In genomic region chr17:21044971-21045370, GRCh38 we compare ENCODE assay signal across 23 cellular contexts. TPM values are rescaled to one million over a fixed set of nuclear protein-coding genes. Genes with fewer than 3 reads are reported as not detected.
DNase-seq lines count a peak whose midpoint lies in the region; ATAC-seq and TF ChIP-seq lines count a peak whose summit lies in the region.
"Had no signal": no experiment of that assay in that cellular context is flagged by ENCODE, and none has a peak within 500 bp of the region (broad histone marks: within the 10 kb centered on the region; RNA-seq: fewer than 3 reads in every experiment).

No MANE protein-coding gene starts in this region.

- H3K36me3 ChIP-seq in SK-N-MC (ENCODE audit: insufficient read depth, low read length): no peaks in the 10 kb centered on the region
- H3K36me3 ChIP-seq: prostate gland had no signal

- H3K27me3 Mint-ChIP-seq in activated naive CD8-positive, alpha-beta T cell: peaks cover 7% of the 10 kb centered on the region
- H3K27me3 Mint-ChIP-seq in activated naive CD8-positive, alpha-beta T cell treated with anti-CD3 and anti-CD28 coated beads, Interleukin-2, amount 50 U/mL, for 24 hours: peaks cover 3% of the 10 kb centered on the region
- H3K27me3 Mint-ChIP-seq in central memory CD8-positive, alpha-beta T cell: peaks cover 11% of the 10 kb centered on the region
- H3K27me3 Mint-ChIP-seq in progenitor cell of endocrine pancreas: no peaks in the 10 kb centered on the region

- H3K27ac Mint-ChIP-seq in activated naive CD8-positive, alpha-beta T cell: peak overlapping the region; percentile 92
- no peak overlapping the region for H3K27ac Mint-ChIP-seq in activated naive CD8-positive, alpha-beta T cell treated with anti-CD3 and anti-CD28 coated beads, Interleukin-2, amount 50 U/mL, for 24 hours
- peak overlapping the region; percentile 90 for H3K27ac Mint-ChIP-seq in central memory CD8-positive, alpha-beta T cell (ENCODE audit: low read depth)
- H3K27ac Mint-ChIP-seq in progenitor cell of endocrine pancreas: no peak overlapping the region

- H3K4me1 Mint-ChIP-seq in activated naive CD8-positive, alpha-beta T cell (ENCODE audit: low read depth): peaks cover 20% of the 10 kb centered on the region
- peaks cover 22% of the 10 kb centered on the region for H3K4me1 Mint-ChIP-seq in activated naive CD8-positive, alpha-beta T cell treated with anti-CD3 and anti-CD28 coated beads, Interleukin-2, amount 50 U/mL, for 24 hours
- H3K4me1 Mint-ChIP-seq in central memory CD8-positive, alpha-beta T cell: peaks cover 31% of the 10 kb centered on the region
- peaks cover 17% of the 10 kb centered on the region for H3K4me1 Mint-ChIP-seq in progenitor cell of endocrine pancreas (ENCODE audit: low read depth)

- no peak for ATAC-seq in activated naive CD8-positive, alpha-beta T cell treated with anti-CD3 and anti-CD28 coated beads, Interleukin-2, amount 50 U/mL, for 24 hours
- no peak for ATAC-seq in central memory CD8-positive, alpha-beta T cell (replicated peaks; ENCODE audit: extremely low read depth, poor library complexity, severe bottlenecking)
- ATAC-seq: activated T-cell treated with anti-CD3 and anti-CD28 coated beads, Interleukin-2, amount 50 U/mL, for 4 hours had no signal

- H3K36me3 Mint-ChIP-seq in activated naive CD8-positive, alpha-beta T cell: peaks cover 2% of the 10 kb centered on the region
- H3K36me3 Mint-ChIP-seq in activated naive CD8-positive, alpha-beta T cell treated with anti-CD3 and anti-CD28 coated beads, Interleukin-2, amount 50 U/mL, for 24 hours (ENCODE audit: low read depth): peaks cover 12% of the 10 kb centered on the region
- H3K36me3 Mint-ChIP-seq in central memory CD8-positive, alpha-beta T cell (ENCODE audit: insufficient read depth): peaks cover 19% of the 10 kb centered on the region
- no peaks in the 10 kb centered on the region for H3K36me3 Mint-ChIP-seq in progenitor cell of endocrine pancreas (ENCODE audit: insufficient read depth)

- no peaks in the 10 kb centered on the region for H3K9me3 Mint-ChIP-seq in activated naive CD8-positive, alpha-beta T cell (ENCODE audit: low read depth)
- no peaks in the 10 kb centered on the region for H3K9me3 Mint-ChIP-seq in activated naive CD8-positive, alpha-beta T cell treated with anti-CD3 and anti-CD28 coated beads, Interleukin-2, amount 50 U/mL, for 24 hours
- H3K9me3 Mint-ChIP-seq in central memory CD8-positive, alpha-beta T cell: no peaks in the 10 kb centered on the region
- no peaks in the 10 kb centered on the region for H3K9me3 Mint-ChIP-seq in progenitor cell of endocrine pancreas (ENCODE audit: low read depth)
- H3K9me3 Mint-ChIP-seq: activated naive CD8-positive, alpha-beta T cell treated with anti-CD3 and anti-CD28 coated beads, Interleukin-2, amount 10 ng/mL, durations not matched to agents 7 days and 5 days; activated T-cell treated with anti-CD3 and anti-CD28 coated beads, Interleukin-2, amount 50 U/mL, for 4 hours; dendritic cell treated with granulocyte-macrophage colony-stimulating factor and Interleukin-4, amounts not matched to agents 40 ng/mL and 50 ng/mL, for 4 days had no signal

- H3K9ac ChIP-seq in SK-N-MC (ENCODE audit: insufficient read length): no peak overlapping the region

- H3K9me3 ChIP-seq in SK-N-MC (ENCODE audit: low read depth, low read length): no peaks in the 10 kb centered on the region
- H3K9me3 ChIP-seq: prostate gland, SJSA1, testis had no signal

- H3K27ac ChIP-seq in SK-N-MC: peak overlapping the region; percentile 98
- H3K27ac ChIP-seq: SJSA1 had no signal

- no peak for TF ChIP-seq CTCF in progenitor cell of endocrine pancreas (IDR thresholded peaks at IDR 0.05; ENCODE audit: unreplicated experiment)

- no peak overlapping the region for H3K4me3 Mint-ChIP-seq in activated naive CD8-positive, alpha-beta T cell
- H3K4me3 Mint-ChIP-seq in activated naive CD8-positive, alpha-beta T cell treated with anti-CD3 and anti-CD28 coated beads, Interleukin-2, amount 50 U/mL, for 24 hours: no peak overlapping the region
- no peak overlapping the region for H3K4me3 Mint-ChIP-seq in central memory CD8-positive, alpha-beta T cell
- peak overlapping the region; percentile 21 for H3K4me3 Mint-ChIP-seq in progenitor cell of endocrine pancreas (ENCODE audit: low read depth)

- no peak overlapping the region for H3K4me3 ChIP-seq in SK-N-MC
- H3K4me3 ChIP-seq: lung, prostate gland, SJSA1, testis had no signal

- DNase-seq in activated naive CD8-positive, alpha-beta T cell treated with anti-CD3 and anti-CD28 coated beads, Interleukin-2, amount 50 U/mL, for 24 hours: no peak
- no peak for DNase-seq in SK-N-MC (ENCODE audit: low read depth, low spot score)
- no peak for DNase-seq in central memory CD8-positive, alpha-beta T cell (ENCODE audit: low spot score in 2 of 2)
- no peak for DNase-seq in progenitor cell of endocrine pancreas (ENCODE audit: low spot score, unreplicated experiment)
- no peak for DNase-seq in SHP77 (lab: John Stamatoyannopoulos, UW)
- no peak for DNase-seq in NCI-H2227 (lab: John Stamatoyannopoulos, UW; ENCODE audit: unreplicated experiment)
- no peak for DNase-seq in DMS 273 (lab: John Stamatoyannopoulos, UW; ENCODE audit: unreplicated experiment)
- DNase-seq: activated CD4-positive, alpha-beta T cell treated with anti-CD3 and anti-CD28 coated beads, Interleukin-2, amount 50 U/mL, for 48 hours; activated naive CD8-positive, alpha-beta T cell treated with anti-CD3 and anti-CD28 coated beads, Interleukin-2, amount 10 ng/mL, durations not matched to agents 7 days and 5 days; activated T-cell treated with anti-CD3 and anti-CD28 coated beads, Interleukin-2, amount 50 U/mL, for 4 hours; foreskin fibroblast; hypothalamus; islet precursor cell; NCI-H2227 treated with DMSO at 0.1 percent for 48 hours; NCI-H82; small intestine; stimulated activated CD8-positive, alpha-beta memory T cell treated with anti-CD3 and anti-CD28 coated beads, Interleukin-4, amount 100 ng/mL, for 48 hours; testis had no signal

RNA-seq across cellular contexts. Expression of gene USP22, which starts 2.2 kb away (rescaled TPM):
- 368 and 373 TPM in 2 replicates for total RNA-seq in progenitor cell of endocrine pancreas

Comparison
In these comparisons a context has a peak if more than half of its experiments do, and no peak if none do; other contexts are left out.
1. H3K27ac Mint-ChIP-seq: peak in activated naive CD8-positive, alpha-beta T cell (single experiment) and central memory CD8-positive, alpha-beta T cell (single experiment); none in activated naive CD8-positive, alpha-beta T cell treated with anti-CD3 and anti-CD28 coated beads, Interleukin-2, amount 50 U/mL, for 24 hours (single experiment) and progenitor cell of endocrine pancreas (single experiment).